In genomic region chr3:128725547-128725931, GRCh38 we compare ENCODE assay signal across 7 cellular contexts. TPM values are rescaled to one million over a fixed set of nuclear protein-coding genes. Genes with fewer than 3 reads are reported as not detected.
DNase-seq lines count a peak whose midpoint lies in the region; ATAC-seq lines count a peak whose summit lies in the region.

No MANE protein-coding gene starts in this region.

- H3K27me3 Mint-ChIP-seq in activated CD4-positive, alpha-beta memory T cell treated with anti-CD3 and anti-CD28 coated beads, Interleukin-2, amount 10 ng/mL, durations not matched to agents 7 days and 5 days, result peaks cover 9% of the 10 kb centered on the region

- H3K9ac ChIP-seq in mesendoderm (ENCODE audit: low read length), result no peak overlapping the region

- peak overlapping the region; percentile 3 for H4K5ac ChIP-seq in mesendoderm (ENCODE audit: low read length)

- no peaks in the 10 kb centered on the region for H3K27me3 ChIP-seq in mesendoderm (ENCODE audit: insufficient read depth, low read length, poor library complexity)

- no peak for DNase-seq in activated CD4-positive, alpha-beta memory T cell treated with anti-CD3 and anti-CD28 coated beads, Interleukin-2, amount 10 ng/mL, durations not matched to agents 7 days and 5 days
- DNase-seq in mesendoderm (no peak), NCI-H69 (lab: John Stamatoyannopoulos, UW) (no peak), Kasumi-1 (lab: John Stamatoyannopoulos, UW) (no peak), NCI-H1930 (lab: John Stamatoyannopoulos, UW) (no peak)

- H3K4me3 Mint-ChIP-seq in activated CD4-positive, alpha-beta memory T cell treated with anti-CD3 and anti-CD28 coated beads, Interleukin-2, amount 10 ng/mL, durations not matched to agents 7 days and 5 days, result peak overlapping the region; percentile 85

- H3K23ac ChIP-seq in mesendoderm (ENCODE audit: low read length), result no peak overlapping the region

- no peak overlapping the region for H4K8ac ChIP-seq in mesendoderm (ENCODE audit: low read depth, low read length)

- peaks cover 19% of the 10 kb centered on the region for H3K36me3 Mint-ChIP-seq in activated CD4-positive, alpha-beta memory T cell treated with anti-CD3 and anti-CD28 coated beads, Interleukin-2, amount 10 ng/mL, durations not matched to agents 7 days and 5 days (ENCODE audit: low read depth)

- peak overlapping the region; percentile 59 for H3K56ac ChIP-seq in mesendoderm (ENCODE audit: low read length)

- H3K27ac Mint-ChIP-seq in activated CD4-positive, alpha-beta memory T cell treated with anti-CD3 and anti-CD28 coated beads, Interleukin-2, amount 10 ng/mL, durations not matched to agents 7 days and 5 days, result peak overlapping the region; percentile 89

- H3K36me3 ChIP-seq in mesendoderm (ENCODE audit: control insufficient read depth, insufficient read depth, low read length), result no peaks in the 10 kb centered on the region

- peaks cover 45% of the 10 kb centered on the region for H3K4me1 Mint-ChIP-seq in activated CD4-positive, alpha-beta memory T cell treated with anti-CD3 and anti-CD28 coated beads, Interleukin-2, amount 10 ng/mL, durations not matched to agents 7 days and 5 days

- no peak overlapping the region for H3K4ac ChIP-seq in mesendoderm (ENCODE audit: low read depth, low read length)

- no peak overlapping the region for H2AK5ac ChIP-seq in mesendoderm (ENCODE audit: low read length)

- no peak overlapping the region for H3K27ac ChIP-seq in mesendoderm (ENCODE audit: low read depth, low read length)

- H2BK5ac ChIP-seq in mesendoderm (ENCODE audit: low read length), result no peak overlapping the region

- H3K18ac ChIP-seq in mesendoderm (ENCODE audit: low read length), result no peak overlapping the region

- peak; percentile 33 for ATAC-seq in GM19395 (IDR thresholded peaks at IDR 0.05; ENCODE audit: unreplicated experiment)
- ATAC-seq in HG02973 (IDR thresholded peaks at IDR 0.05; ENCODE audit: unreplicated experiment), result peak; percentile 14

- H3K4me2 ChIP-seq in mesendoderm (ENCODE audit: low read length), result no peak overlapping the region

- peaks cover 5% of the 10 kb centered on the region for H3K79me1 ChIP-seq in mesendoderm (ENCODE audit: low read length)

- WGBS in mesendoderm (ENCODE audit: extremely low coverage, insufficient coverage, low lambda C conversion rate), result no CpG with 5 or more reads among the region's 5 CpGs

- CTCF ChIA-PET in activated CD4-positive, alpha-beta memory T cell treated with anti-CD3 and anti-CD28 coated beads, Interleukin-2, amount 10 ng/mL, durations not matched to agents 7 days and 5 days (lab: Charles Lee), result interaction anchor here (0.6 to 2.2 kb wide), 6 partner anchors 17 to 395 kb away, joined by 3 to 17 read pairs (median 4); no protein-coding TSS in a partner anchor

- H2BK120ac ChIP-seq in mesendoderm (ENCODE audit: low read depth, low read length), result no peak overlapping the region

- peaks cover 2% of the 10 kb centered on the region for H3K9me3 Mint-ChIP-seq in activated CD4-positive, alpha-beta memory T cell treated with anti-CD3 and anti-CD28 coated beads, Interleukin-2, amount 10 ng/mL, durations not matched to agents 7 days and 5 days

- POLR2A ChIA-PET in activated CD4-positive, alpha-beta memory T cell treated with anti-CD3 and anti-CD28 coated beads, Interleukin-2, amount 10 ng/mL, durations not matched to agents 7 days and 5 days (lab: Charles Lee), result interaction anchor here (1.0 to 4.7 kb wide), 8 partner anchors 10 to 153 kb away, joined by 3 to 42 read pairs (median 7); partner anchors contain the start of genes ACAD9 and RPN1

- no peak overlapping the region for H3K4me3 ChIP-seq in mesendoderm (ENCODE audit: low read length)

- peaks cover 6% of the 10 kb centered on the region for H3K4me1 ChIP-seq in mesendoderm (ENCODE audit: control insufficient read depth, low read depth, low read length)

- no peak overlapping the region for H2BK15ac ChIP-seq in mesendoderm (replicated peaks; ENCODE audit: low read depth)

- H3K79me2 ChIP-seq in mesendoderm (ENCODE audit: control insufficient read depth, insufficient read depth, low read length), result peaks cover 43% of the 10 kb centered on the region

RNA-seq across cellular contexts. Expression of gene RAB7A, which starts 0.4 kb away (rescaled TPM):
- 100 to 1,000 TPM; 213 to 225 TPM for total RNA-seq in activated CD4-positive, alpha-beta memory T cell treated with anti-CD3 and anti-CD28 coated beads, Interleukin-2, amount 10 ng/mL, durations not matched to agents 7 days and 5 days
- polyA plus RNA-seq in mesendoderm (2013, experiment 1 of 2), result 203 TPM
- 209 TPM for polyA plus RNA-seq in mesendoderm (2013, experiment 2 of 2)
